29 cellular contexts compared by ENCODE assay signal in the genomic region with DNA sequence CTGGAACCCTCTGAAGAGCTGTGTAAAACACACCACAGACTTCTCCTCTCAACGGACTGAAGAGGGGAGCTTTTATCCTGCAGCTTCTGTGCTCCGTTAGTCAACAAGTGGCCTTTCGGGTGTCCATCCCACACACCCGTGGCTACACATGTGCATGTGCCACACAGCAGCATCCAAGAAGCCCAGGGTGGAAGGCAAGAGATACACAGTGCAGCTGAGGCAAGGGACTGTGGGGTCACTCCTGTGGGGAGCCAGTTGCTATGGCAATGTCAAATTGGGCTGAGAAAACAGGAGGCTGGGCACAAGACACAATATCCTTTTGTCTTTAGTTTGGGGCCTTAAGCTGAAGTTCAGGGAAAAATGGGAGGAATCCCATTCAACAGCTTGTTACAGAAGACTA. TPM values are rescaled to one million over a fixed set of nuclear protein-coding genes. Genes with fewer than 3 reads are reported as not detected.
"Had no signal": no experiment of that assay in that cellular context is flagged by ENCODE, and none has a peak within 500 bp of the region (broad histone marks: within the 10 kb centered on the region; RNA-seq: fewer than 3 reads in every experiment).

No MANE protein-coding gene starts in this region.

- H3K36me3 ChIP-seq: heart right ventricle, pancreas, prostate gland, sigmoid colon, transverse colon had no signal

- H3K27me3 ChIP-seq: dorsolateral prefrontal cortex, heart right ventricle, pancreas, sigmoid colon, testis, transverse colon had no signal

- DNase-seq: cortex of kidney; dorsolateral prefrontal cortex; effector memory CD4-positive, alpha-beta T cell; heart right ventricle; hypothalamus; mammary epithelial cell; natural killer cell; occipital lobe; pancreas; sigmoid colon; stimulated activated CD4-positive, alpha-beta T cell treated with anti-CD3 and anti-CD28 coated beads, Interleukin-2, amount 100 ng/mL, for 24 hours; stimulated activated CD4-positive, alpha-beta T cell treated with anti-CD3 and anti-CD28 coated beads, Interleukin-4, amount 100 ng/mL, for 4 hours; stimulated activated naive B cell treated with anti-CD40 and anti-IgM and Interleukin-4, amounts not matched to agents 10 μg/mL and 1 μg/mL and 100 μg/mL, for 72 hours; stimulated activated naive CD8-positive, alpha-beta T cell treated with anti-CD3 and anti-CD28 coated beads, Interleukin-15, amount 100 ng/mL, for 72 hours; testis; transverse colon had no signal

- H3K4me3 ChIP-seq: dorsolateral prefrontal cortex, heart right ventricle, pancreas, prostate gland, sigmoid colon, skin epidermis, testis, transverse colon had no signal

- ATAC-seq: esophagus mucosa; heart right ventricle; left lobe of liver; pancreas; stimulated activated naive B cell treated with anti-CD40 and anti-IgM and Interleukin-4, amounts not matched to agents 10 μg/mL and 1 μg/mL and 100 μg/mL, for 72 hours; stimulated activated naive CD8-positive, alpha-beta T cell treated with anti-CD3 and anti-CD28 coated beads, Interleukin-15, amount 100 ng/mL, for 72 hours had no signal

- H3K27ac ChIP-seq: dorsolateral prefrontal cortex, heart right ventricle, pancreas, prostate gland, sigmoid colon, skin epidermis, testis had no signal

- H3K9me3 ChIP-seq: heart right ventricle, pancreas, prostate gland, sigmoid colon, testis, transverse colon had no signal

- FAIRE-seq: urothelium cell line had no signal

RNA-seq across cellular contexts. Expression of a gene that starts 36.5 kb away (rescaled TPM):
- total RNA-seq: fibroblast of lung, frontal cortex, left lobe of liver, mesenteric fat pad, myocyte, natural killer cell, neural crest cell, occipital lobe, sigmoid colon had no signal
- polyA plus RNA-seq: fibroblast of lung had no signal

RNA-seq across cellular contexts. Expression of a gene that starts 58.3 kb away (rescaled TPM):
- total RNA-seq: dorsolateral prefrontal cortex, fibroblast of lung, frontal cortex, heart right ventricle, left lobe of liver, mammary epithelial cell, mesenteric fat pad, mucosa of gallbladder, myocyte, natural killer cell, neural crest cell, occipital lobe, pancreas, renal cortical epithelial cell, sigmoid colon, subcutaneous adipose tissue, transverse colon had no signal
- polyA plus RNA-seq: fibroblast of lung, heart right ventricle, pancreas, sigmoid colon had no signal
